In genomic region chr17:42475853-42476252, GRCh38 we compare ENCODE assay signal across 26 cellular contexts. TPM values are rescaled to one million over a fixed set of nuclear protein-coding genes. Genes with fewer than 3 reads are reported as not detected.
DNase-seq lines count a peak whose midpoint lies in the region; ATAC-seq and TF ChIP-seq lines count a peak whose summit lies in the region.
"Had no signal": no experiment of that assay in that cellular context is flagged by ENCODE, and none has a peak within 500 bp of the region (broad histone marks: within the 10 kb centered on the region; RNA-seq: fewer than 3 reads in every experiment).

No MANE protein-coding gene starts in this region.

- H2BK15ac ChIP-seq in mesenchymal stem cell (ENCODE audit: low read depth, poor library complexity, severe bottlenecking), result no peak overlapping the region

- H3K27me3 Mint-ChIP-seq in MCF 10A (ENCODE audit: insufficient read depth, unreplicated experiment), result no peaks in the 10 kb centered on the region
- H3K27me3 Mint-ChIP-seq: stimulated activated naive B cell treated with anti-CD40 and anti-IgM and Interleukin-4, amounts not matched to agents 10 μg/mL and 1 μg/mL and 100 μg/mL, for 72 hours; T-helper 17 cell had no signal

- BruUV-seq in MCF 10A (replicated peaks; lab: Mats Ljungman, UMichigan), result no TSS peak

- H3K18ac ChIP-seq in mesenchymal stem cell (ENCODE audit: low read depth in 1 of 2, low read length in 2 of 2), result no peak overlapping the region

- no peaks in the 10 kb centered on the region for H3K27me3 ChIP-seq in breast epithelium
- H3K27me3 ChIP-seq in mesenchymal stem cell (ENCODE audit: control insufficient read depth in 1 of 2, insufficient read depth in 1 of 2, low read length in 2 of 2), result no peaks in the 10 kb centered on the region
- H3K27me3 ChIP-seq: BLaER1, brain microvascular endothelial cell, SJSA1, tibial nerve had no signal

- H3K4me3 ChIP-seq in breast epithelium, result no peak overlapping the region
- no peak overlapping the region for H3K4me3 ChIP-seq in mesenchymal stem cell (ENCODE audit: insufficient read depth in 1 of 2, low read depth in 1 of 2, low read length in 2 of 2)
- H3K4me3 ChIP-seq: BLaER1, PC-9, SJSA1, tibial nerve had no signal

- no peaks in the 10 kb centered on the region for H3K9me3 Mint-ChIP-seq in MCF 10A (ENCODE audit: unreplicated experiment)
- H3K9me3 Mint-ChIP-seq: natural killer cell treated with Interleukin-12 subunit alpha and Interleukin-12 subunit beta and Interleukin-15 and Interleukin-18, amount 100 ng/mL, for 72 hours; stimulated activated naive B cell treated with anti-CD40 and anti-IgM and Interleukin-4, amounts not matched to agents 10 μg/mL and 1 μg/mL and 100 μg/mL, for 72 hours had no signal

- H2AFZ ChIP-seq in mesenchymal stem cell (ENCODE audit: low read depth, low read length), result no peak overlapping the region
- H2AFZ ChIP-seq: PC-9 had no signal

- intact Hi-C loops in breast epithelium (cut with DNase I; ENCODE audit: low total_unique reads) (no loop called here), MCF 10A (cut with micrococcal nuclease) (no loop called here)

- POLR2A ChIA-PET in MCF 10A (lab: Yijun Ruan, JAX), result interaction anchor here (1.5 kb wide), 1 partner anchor 87 kb away, joined by 3 read pairs; the partner anchor contains the start of gene STAT3

- WGBS in mesenchymal stem cell, result 98% methylated on average over 4 of the region's 4 CpGs

- H3K4me2 ChIP-seq in mesenchymal stem cell (ENCODE audit: low read length, poor library complexity, severe bottlenecking), result no peak overlapping the region
- H3K4me2 ChIP-seq: BLaER1, PC-9 had no signal

- H3K79me1 ChIP-seq in mesenchymal stem cell (replicated peaks; ENCODE audit: low read length, poor library complexity, severe bottlenecking), result peaks cover 4% of the 10 kb centered on the region

- no peaks in the 10 kb centered on the region for H3K36me3 ChIP-seq in breast epithelium
- peaks cover 21 to 73% of the 10 kb centered on the region in 2 experiments for H3K36me3 ChIP-seq in mesenchymal stem cell (ENCODE audit: control insufficient read depth in 1 of 2, insufficient read depth in 2 of 2, low read depth in 1 of 2, low read length in 2 of 2)
- H3K36me3 ChIP-seq: BLaER1 had no signal

- H3K4me1 Mint-ChIP-seq in MCF 10A (ENCODE audit: insufficient read depth, unreplicated experiment), result peaks cover 13% of the 10 kb centered on the region

- TF ChIP-seq CTCF in breast epithelium (IDR thresholded peaks at IDR 0.05) (no peak), MCF 10A (IDR thresholded peaks at IDR 0.05; ENCODE audit: unreplicated experiment) (no peak)

- peak overlapping the region; percentile 54 to 78 for H3K27ac ChIP-seq in breast epithelium
- no peak overlapping the region for H3K27ac ChIP-seq in mesenchymal stem cell (ENCODE audit: low read length, poor library complexity, severe bottlenecking)
- H3K27ac ChIP-seq: BLaER1, brain microvascular endothelial cell, PC-9, SJSA1, WERI-Rb-1 had no signal

- no peak overlapping the region for H2BK5ac ChIP-seq in mesenchymal stem cell (ENCODE audit: low read depth, low read length, poor library complexity, severe bottlenecking)

- H3K4me1 ChIP-seq in breast epithelium, result no peaks in the 10 kb centered on the region
- H3K4me1 ChIP-seq in mesenchymal stem cell (ENCODE audit: control insufficient read depth, insufficient read depth, low read depth, low read length), result peaks cover 2% of the 10 kb centered on the region
- H3K4me1 ChIP-seq: BLaER1 had no signal

- H3K9ac ChIP-seq in mesenchymal stem cell (ENCODE audit: low read length), result peak overlapping the region; percentile 62
- H3K9ac ChIP-seq: BLaER1 had no signal

- no peak overlapping the region for H4K91ac ChIP-seq in mesenchymal stem cell (ENCODE audit: low read length)

- no peak overlapping the region for H2AK5ac ChIP-seq in mesenchymal stem cell (ENCODE audit: low read length, severe bottlenecking)

- H4K8ac ChIP-seq in mesenchymal stem cell (ENCODE audit: low read length), result no peak overlapping the region

- H3K36me3 Mint-ChIP-seq in MCF 10A (ENCODE audit: insufficient read depth, unreplicated experiment), result peaks cover 90% of the 10 kb centered on the region
- H3K36me3 Mint-ChIP-seq: natural killer cell treated with Interleukin-12 subunit alpha and Interleukin-12 subunit beta and Interleukin-15 and Interleukin-18, amount 100 ng/mL, for 72 hours had no signal

- no peak overlapping the region for H2BK120ac ChIP-seq in mesenchymal stem cell (ENCODE audit: low read depth, low read length)

- ATAC-seq in GM19324 (IDR thresholded peaks at IDR 0.05; ENCODE audit: low FRiP score, unreplicated experiment) (no peak), HG03571 (IDR thresholded peaks at IDR 0.05; ENCODE audit: unreplicated experiment) (no peak), GM19395 (IDR thresholded peaks at IDR 0.05; ENCODE audit: unreplicated experiment) (no peak)
- ATAC-seq: natural killer cell treated with Interleukin-12 subunit alpha and Interleukin-12 subunit beta and Interleukin-15 and Interleukin-18, amount 100 ng/mL, for 72 hours; T-helper 17 cell had no signal

- H3K4ac ChIP-seq in mesenchymal stem cell (ENCODE audit: low read depth in 1 of 2, low read length in 2 of 2), result no peak overlapping the region

- H3K9me3 ChIP-seq in breast epithelium, result no peaks in the 10 kb centered on the region
- no peaks in the 10 kb centered on the region for H3K9me3 ChIP-seq in mesenchymal stem cell (ENCODE audit: control insufficient read depth, low read length)
- H3K9me3 ChIP-seq: BLaER1, SJSA1, tibial nerve had no signal

- CTCF ChIA-PET in MCF 10A (lab: Yijun Ruan, JAX), result interaction anchor here (0.6 kb wide), 1 partner anchor 1247 kb away, joined by 3 read pairs; no protein-coding TSS in a partner anchor

- no peak overlapping the region for H3K4me3 Mint-ChIP-seq in MCF 10A (ENCODE audit: unreplicated experiment)
- H3K4me3 Mint-ChIP-seq: natural killer cell treated with Interleukin-12 subunit alpha and Interleukin-12 subunit beta and Interleukin-15 and Interleukin-18, amount 100 ng/mL, for 72 hours; stimulated activated naive B cell treated with anti-CD40 and anti-IgM and Interleukin-4, amounts not matched to agents 10 μg/mL and 1 μg/mL and 100 μg/mL, for 72 hours; T-helper 17 cell had no signal

- no peak overlapping the region for H2BK12ac ChIP-seq in mesenchymal stem cell (ENCODE audit: low read length in 2 of 2)

- H3K23ac ChIP-seq in mesenchymal stem cell (ENCODE audit: low read length in 2 of 2), result no peak overlapping the region

- no peak for TF ChIP-seq POLR2A in breast epithelium (IDR thresholded peaks at IDR 0.05)

- no peak overlapping the region for H3K14ac ChIP-seq in mesenchymal stem cell (ENCODE audit: low read length in 2 of 2)

- no peak overlapping the region for H3K27ac Mint-ChIP-seq in MCF 10A (ENCODE audit: low read depth, unreplicated experiment)
- H3K27ac Mint-ChIP-seq: natural killer cell treated with Interleukin-12 subunit alpha and Interleukin-12 subunit beta and Interleukin-15 and Interleukin-18, amount 100 ng/mL, for 72 hours; stimulated activated naive B cell treated with anti-CD40 and anti-IgM and Interleukin-4, amounts not matched to agents 10 μg/mL and 1 μg/mL and 100 μg/mL, for 72 hours; T-helper 17 cell had no signal

- DNase-seq in breast epithelium (ENCODE audit: low spot score in 2 of 2) (no peak), MCF 10A (ENCODE audit: unreplicated experiment) (no peak), fibroblast of gingiva (ENCODE audit: low read depth) (peak; percentile 56), mesenchymal stem cell (peak; percentile 33), SHP77 treated with DMSO at 0.1 percent for 48 hours (lab: John Stamatoyannopoulos, UW) (no peak)
- DNase-seq: activated CD4-positive, alpha-beta T cell treated with anti-CD3 and anti-CD28 coated beads, Interleukin-2, amount 50 U/mL, for 48 hours; activated effector memory CD4-positive, alpha-beta T cell treated with anti-CD3 and anti-CD28 coated beads, Interleukin-2, amount 50 U/mL, for 16 hours; brain microvascular endothelial cell; cortex of kidney; IMR-90; kidney glomerular epithelial cell; NCI-H1048; NCI-H2029; NCI-H345; PC-9; stimulated activated CD4-positive, alpha-beta T cell treated with anti-CD3 and anti-CD28 coated beads, Interleukin-1b, Interleukin-23, amount 100 ng/mL, for 48 hours; stimulated activated naive B cell treated with anti-CD40 and anti-IgM and Interleukin-4, amounts not matched to agents 10 μg/mL and 1 μg/mL and 100 μg/mL, for 72 hours; T-helper 17 cell; WERI-Rb-1 had no signal

RNA-seq across cellular contexts. Expression of gene ATP6V0A1, which starts 17.2 kb away (rescaled TPM):
- total RNA-seq in breast epithelium (10 to 100 TPM; 53.1 to 74.5 (median 60.0) TPM), MCF 10A (2022) (56.0 and 60.5 TPM in 2 replicates)
- 39.0 TPM for polyA plus RNA-seq in mesenchymal stem cell (2013, experiment 1 of 2)
- 40.2 TPM for polyA plus RNA-seq in mesenchymal stem cell (2013, experiment 2 of 2)

RNA-seq across cellular contexts. Expression of gene CAVIN1, which starts 52.8 kb away (rescaled TPM):
- 100 to 1,000 TPM; 288 to 554 (median 306) TPM for total RNA-seq in breast epithelium
- total RNA-seq in MCF 10A (2022), result 137 and 143 TPM in 2 replicates
- 168 TPM for polyA plus RNA-seq in mesenchymal stem cell (2013, experiment 1 of 2)
- 165 TPM for polyA plus RNA-seq in mesenchymal stem cell (2013, experiment 2 of 2)

Comparison
In these comparisons a context has a peak if more than half of its experiments do, and no peak if none do; other contexts are left out.
1. DNase-seq: peak in fibroblast of gingiva (single experiment) and mesenchymal stem cell (single experiment); none in breast epithelium (0 of 2), MCF 10A (single experiment) and SHP77 treated with DMSO at 0.1 percent for 48 hours (single experiment).